In the genomic region with DNA sequence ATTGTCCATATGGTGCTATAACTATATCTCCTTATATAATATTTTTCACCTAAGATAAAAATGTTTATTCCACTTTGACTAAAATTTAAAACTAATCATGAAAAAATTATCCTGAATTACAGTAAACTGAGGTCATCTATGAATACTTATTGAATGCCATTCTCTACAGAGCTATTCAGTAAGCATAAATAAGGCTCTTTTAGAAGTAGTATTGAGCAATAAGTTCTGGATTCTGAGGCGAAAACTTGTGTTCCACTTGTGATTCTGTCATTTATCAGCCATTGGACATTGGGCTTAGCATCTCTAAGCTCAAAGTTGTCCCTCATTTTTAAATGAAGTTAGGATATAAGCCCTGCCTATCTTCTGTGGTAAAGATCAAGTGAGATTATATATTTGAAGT, we compare ENCODE assay signal across 7 cellular contexts.
"Had no signal": no experiment of that assay in that cellular context is flagged by ENCODE, and none has a peak within 500 bp of the region (broad histone marks: within the 10 kb centered on the region; RNA-seq: fewer than 3 reads in every experiment).

No MANE protein-coding gene starts in this region.

- DNase-seq: KBM-7, KG1 had no signal

- H3K9ac ChIP-seq: KMS-11 had no signal

- H3K4me3 ChIP-seq: K562 had no signal

- H3K4me2 ChIP-seq: KMS-11 had no signal

- H3K27ac ChIP-seq: HL-60, KMS-11 had no signal

- ATAC-seq: HepG2, K562 had no signal

- H3K4me3 Mint-ChIP-seq: IgD-negative memory B cell had no signal

- H3K36me3 Mint-ChIP-seq: IgD-negative memory B cell had no signal

- H3K9me3 Mint-ChIP-seq: IgD-negative memory B cell had no signal

- H3K27me3 Mint-ChIP-seq: IgD-negative memory B cell had no signal
